12 cellular contexts compared by ENCODE assay signal in the genomic region with DNA sequence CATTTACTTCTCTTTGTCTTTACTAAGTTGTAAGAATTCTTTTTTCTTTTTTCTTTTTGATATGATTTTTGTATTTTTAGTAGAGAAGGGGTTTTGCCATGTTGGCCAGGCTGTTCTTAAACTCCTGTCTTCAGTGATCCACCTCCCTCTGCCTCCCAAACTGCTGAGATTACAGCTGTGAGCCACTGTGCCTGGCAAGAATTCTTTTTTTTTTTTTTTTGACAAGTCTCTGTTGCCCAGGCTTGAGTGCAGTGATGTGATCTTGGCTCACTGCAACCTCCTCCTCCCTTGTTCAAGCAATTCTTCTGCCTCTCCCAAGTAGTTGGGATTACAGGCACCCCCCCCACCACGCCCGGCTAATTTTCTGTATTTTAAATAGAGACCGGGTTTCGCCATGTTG.
"Had no signal": no experiment of that assay in that cellular context is flagged by ENCODE, and none has a peak within 500 bp of the region (broad histone marks: within the 10 kb centered on the region; RNA-seq: fewer than 3 reads in every experiment).

No MANE protein-coding gene starts in this region.

- DNase-seq: activated gamma-delta T cell; colonic mucosa; left lung; retina; stimulated activated CD4-positive, alpha-beta T cell treated with anti-CD3 and anti-CD28 coated beads, Interleukin-4, amount 100 ng/mL, for 4 hours; SW 1271; transverse colon had no signal

- H3K9ac ChIP-seq: parathyroid adenoma had no signal

- H3K4me3 ChIP-seq: cardiac muscle cell, colonic mucosa, gastroesophageal sphincter, left lung, SJSA1, transverse colon had no signal

- H3K27ac ChIP-seq: cardiac muscle cell, colonic mucosa, gastroesophageal sphincter, left lung, parathyroid adenoma, SJSA1, transverse colon had no signal

- ATAC-seq: gastroesophageal sphincter, left lung had no signal

- H3K4me3 Mint-ChIP-seq: mesothelial cell of epicardium had no signal

- H3K27me3 ChIP-seq: cardiac muscle cell, colonic mucosa, gastroesophageal sphincter, left lung, SJSA1, transverse colon had no signal

- H3K9me3 ChIP-seq: colonic mucosa, gastroesophageal sphincter, left lung, SJSA1, transverse colon had no signal

- H3K4me1 ChIP-seq: colonic mucosa, SJSA1 had no signal
